Comparison of ENCODE assay signal across 8 cellular contexts in genomic region chr2:152717242-152718046, GRCh38. TPM values are rescaled to one million over a fixed set of nuclear protein-coding genes. Genes with fewer than 3 reads are reported as not detected.
DNase-seq lines count a peak whose midpoint lies in the region; ATAC-seq and TF ChIP-seq lines count a peak whose summit lies in the region.

TSS of gene PRPF40A (minus strand) at chr2:152717461. CDS start at chr2:152717439, 22 bp downstream.

- H3K4me1 Mint-ChIP-seq in T-helper 2 cell treated with Interferon-gamma antibody and Interleukin-4, amounts not matched to agents 5 μg/mL and 100 μg/mL, for 36 hours (ENCODE audit: low read depth), result peaks cover 47% of the 10 kb centered on the region

- H3K27ac ChIP-seq in ascending aorta (peak within 1 kb of the TSS; percentile 93 to 98), right cardiac atrium (ENCODE audit: low read length) (peak within 1 kb of the TSS; percentile 91), vagina (peak within 1 kb of the TSS; percentile 97)

- H3K4me3 Mint-ChIP-seq in T-helper 2 cell treated with Interferon-gamma antibody and Interleukin-4, amounts not matched to agents 5 μg/mL and 100 μg/mL, for 36 hours, result peak within 1 kb of the TSS; percentile 97

- no peaks in the 10 kb centered on the region for H3K9me3 Mint-ChIP-seq in T-helper 2 cell treated with Interferon-gamma antibody and Interleukin-4, amounts not matched to agents 5 μg/mL and 100 μg/mL, for 36 hours

- peaks cover 0 to 32% of the 10 kb centered on the region in 2 donors for H3K4me1 ChIP-seq in ascending aorta
- no peaks in the 10 kb centered on the region for H3K4me1 ChIP-seq in right cardiac atrium (ENCODE audit: control insufficient read depth, insufficient read depth, low read length)
- H3K4me1 ChIP-seq in vagina, result peaks cover 65% of the 10 kb centered on the region

- under 1% methylated on average over 68 of the region's 68 CpGs for WGBS in right cardiac atrium

- H3K4me3 ChIP-seq in ascending aorta, result peak within 1 kb of the TSS; percentile 83 to 96
- H3K4me3 ChIP-seq in right cardiac atrium (ENCODE audit: low read length), result peak within 1 kb of the TSS; percentile 49
- H3K4me3 ChIP-seq in vagina, result peak within 1 kb of the TSS; percentile 75 to 83

- peaks cover 58% of the 10 kb centered on the region for H3K36me3 Mint-ChIP-seq in T-helper 2 cell treated with Interferon-gamma antibody and Interleukin-4, amounts not matched to agents 5 μg/mL and 100 μg/mL, for 36 hours (ENCODE audit: low read depth)

- peaks cover 0 to 5% of the 10 kb centered on the region in 2 donors for H3K36me3 ChIP-seq in ascending aorta
- peaks cover 0 to 10% of the 10 kb centered on the region in 2 donors for H3K36me3 ChIP-seq in vagina

- no peaks in the 10 kb centered on the region for H3K27me3 Mint-ChIP-seq in T-helper 2 cell treated with Interferon-gamma antibody and Interleukin-4, amounts not matched to agents 5 μg/mL and 100 μg/mL, for 36 hours (ENCODE audit: low read depth)

- H3K9me3 ChIP-seq in ascending aorta (no peaks in the 10 kb centered on the region), right cardiac atrium (ENCODE audit: control insufficient read depth, low read length) (no peaks in the 10 kb centered on the region), vagina (no peaks in the 10 kb centered on the region)

- ATAC-seq in GM18502 (IDR thresholded peaks at IDR 0.05; ENCODE audit: poor library complexity, unreplicated experiment) (peak; percentile 66), HG02970 (IDR thresholded peaks at IDR 0.05; ENCODE audit: low FRiP score, unreplicated experiment) (peak; percentile 69), right cardiac atrium (peak; percentile 96 to 97)

- H3K27me3 ChIP-seq in ascending aorta, result no peaks in the 10 kb centered on the region
- no peaks in the 10 kb centered on the region for H3K27me3 ChIP-seq in right cardiac atrium (ENCODE audit: control insufficient read depth, insufficient read depth)
- H3K27me3 ChIP-seq in vagina, result no peaks in the 10 kb centered on the region

- intact Hi-C loops in ascending aorta (cut with DNase I), result loop anchor here (1.0 to 10.0 kb wide), 5 partner anchors 23 to 683 kb away; partner anchors contain the start of genes FMNL2 and STAM2
- intact Hi-C loops in right cardiac atrium (cut with DNase I), result no loop called here
- intact Hi-C loops in vagina (cut with DNase I), result no loop called here

- DNase-seq in NCI-H1930 (lab: John Stamatoyannopoulos, UW) (peak; percentile 94 to 96), ascending aorta (ENCODE audit: low spot score in 2 of 2) (peak; percentile 95 to 99), right cardiac atrium (peak; percentile 99 to 100 (median 99)), putamen (ENCODE audit: low spot score) (peak; percentile 99), vagina (ENCODE audit: extremely low spot score in 2 of 2) (peak in 1 of 2 donors; percentile 99)
- peak; percentile 98 for DNase-seq in T-helper 2 cell treated with Interferon-gamma antibody and Interleukin-4, amounts not matched to agents 5 μg/mL and 100 μg/mL, for 36 hours (ENCODE audit: low spot score)

- peak within 1 kb of the TSS; percentile 98 for H3K27ac Mint-ChIP-seq in T-helper 2 cell treated with Interferon-gamma antibody and Interleukin-4, amounts not matched to agents 5 μg/mL and 100 μg/mL, for 36 hours

- no peak for TF ChIP-seq CTCF in ascending aorta (IDR thresholded peaks at IDR 0.05)
- TF ChIP-seq CTCF in vagina (IDR thresholded peaks at IDR 0.05), result no peak

- peak in 1 of 2 donors; percentile 62 for TF ChIP-seq POLR2A in vagina (IDR thresholded peaks at IDR 0.05)

RNA-seq across cellular contexts. Expression of gene PRPF40A, which starts in this region (rescaled TPM):
- total RNA-seq in ascending aorta, result 28.9 TPM
- 10 to 100 TPM; 34.3 to 51.7 (median 37.4) TPM for total RNA-seq in right cardiac atrium
- polyA plus RNA-seq in right cardiac atrium, result 11.5 TPM
- 74.6 TPM for total RNA-seq in vagina
